1 cellular context compared by ENCODE assay signal in genomic region chr11:66545701-66546367, GRCh38.
TF ChIP-seq lines count a peak whose summit lies in the region.

ZDHHC24 (minus strand) TSS chr11:66546048; CDS start chr11:66546003, 45 bp downstream.

TF ChIP-seq in K562, 482 proteins besides CTCF, POLR2A, EP300 and RAD21 (continued from another document and continues in another):
- TF ChIP-seq ZNF318 (IDR thresholded peaks at IDR 0.05; ENCODE audit: borderline replicate concordance in 1 of 2, low read depth in 1 of 2) (no peak), ZNF23 (CRISPR knock-in tag; IDR thresholded peaks at IDR 0.05) (no peak), EGR1 (conservative IDR thresholded peaks at IDR 0.05) (peak; percentile 72), SIN3A (IDR thresholded peaks at IDR 0.05; ENCODE audit: borderline replicate concordance in 2 of 2, control insufficient read depth in 1 of 2, low read depth in 2 of 2, low read length in 2 of 2) (peak; percentile 94 to 95; a peak in 3 of 4 replicates), MYC (IDR thresholded peaks at IDR 0.05; ENCODE audit: low read depth, low read length) (peak; percentile 86), MYC (CRISPR knock-in tag; IDR thresholded peaks at IDR 0.05; ENCODE audit: borderline replicate concordance, low read depth) (no peak), E2F1 (CRISPR knock-in tag; IDR thresholded peaks at IDR 0.05) (peak; percentile 70; the same call in 1 of the 2 replicates), SMAD2 (IDR thresholded peaks at IDR 0.05; ENCODE audit: low read depth, low read length) (no peak), PPARD (CRISPR knock-in tag; IDR thresholded peaks at IDR 0.05) (no peak), NFYB (IDR thresholded peaks at IDR 0.05; ENCODE audit: extremely low read depth, insufficient read length) (peak; percentile 67), ZNF57 (CRISPR knock-in tag; IDR thresholded peaks at IDR 0.05) (no peak), MXD1 (CRISPR knock-in tag; IDR thresholded peaks at IDR 0.05; ENCODE audit: borderline replicate concordance, poor library complexity, severe bottlenecking) (peak; percentile 13), GMEB1 (CRISPR knock-in tag; IDR thresholded peaks at IDR 0.05) (peak; percentile 64), SMARCA5 (IDR thresholded peaks at IDR 0.05) (no peak), KLF6 (CRISPR knock-in tag; IDR thresholded peaks at IDR 0.05; ENCODE audit: borderline replicate concordance) (no peak), ZFPM2 (CRISPR knock-in tag; IDR thresholded peaks at IDR 0.05) (0 out of 2 replicates have a peak, but pooled peaks have one; percentile 24), TRIM28 (IDR thresholded peaks at IDR 0.05) (no peak), HCFC1 (IDR thresholded peaks at IDR 0.05; ENCODE audit: low read depth, low read length) (peak; percentile 45), FOXM1 (IDR thresholded peaks at IDR 0.05; ENCODE audit: low read depth) (no peak; the same call in 1 of the 2 replicates), FOXM1 (CRISPR knock-in tag; IDR thresholded peaks at IDR 0.05; ENCODE audit: low read depth) (peak; percentile 70; the same call in 1 of the 2 replicates), COPS2 (conservative IDR thresholded peaks at IDR 0.05) (no peak), CREM (IDR thresholded peaks at IDR 0.05; ENCODE audit: low read depth) (peak; percentile 72), PHB2 (IDR thresholded peaks at IDR 0.05; ENCODE audit: low read depth) (no peak), TBP (optimal IDR thresholded peaks at IDR 0.05; ENCODE audit: low read depth, low read length) (peak; percentile 46), HNRNPLL (IDR thresholded peaks at IDR 0.05; ENCODE audit: low read depth, low read length, poor library complexity, severe bottlenecking) (peak; percentile 69), BHLHE40 (IDR thresholded peaks at IDR 0.05; ENCODE audit: low read length) (no peak), MAZ (CRISPR knock-in tag; conservative IDR thresholded peaks at IDR 0.05 in 1 of 2, IDR thresholded peaks at IDR 0.05 in 1 of 2) (peak; percentile 73 to 88), ZNF12 (CRISPR knock-in tag; IDR thresholded peaks at IDR 0.05) (peak; percentile 77; the same call in 1 of the 2 replicates), NBN (IDR thresholded peaks at IDR 0.05; ENCODE audit: low read depth) (no peak), GABPB1 (CRISPR knock-in tag; IDR thresholded peaks at IDR 0.05) (0 out of 2 replicates have a peak, but pooled peaks have one; percentile 58), POLR2G (IDR thresholded peaks at IDR 0.05; ENCODE audit: low read depth, low read length) (peak; percentile 98), HMBOX1 (IDR thresholded peaks at IDR 0.05) (no peak), TFAP4 (CRISPR knock-in tag; IDR thresholded peaks at IDR 0.05; ENCODE audit: borderline replicate concordance) (peak; percentile 97), ZNF778 (CRISPR knock-in tag; IDR thresholded peaks at IDR 0.05) (no peak), PTTG1 (tag; IDR thresholded peaks at IDR 0.05; ENCODE audit: low read depth) (no peak), SPI1 (IDR thresholded peaks at IDR 0.05; ENCODE audit: borderline replicate concordance, low read depth, low read length) (peak; percentile 45; the same call in 1 of the 2 replicates), JUND (IDR thresholded peaks at IDR 0.05; ENCODE audit: borderline replicate concordance, low read depth, low read length) (peak; percentile 11; the same call in 1 of the 2 replicates), JUND (tag; IDR thresholded peaks at IDR 0.05; ENCODE audit: borderline replicate concordance, low read depth, low read length) (no peak; the same call in 2 of the 3 replicates), DLX4 (CRISPR knock-in tag; IDR thresholded peaks at IDR 0.05) (no peak), ZNF740 (CRISPR knock-in tag; IDR thresholded peaks at IDR 0.05) (peak; percentile 86), ZNF740 (tag; IDR thresholded peaks at IDR 0.05) (no peak), ZNF263 (CRISPR knock-in tag; IDR thresholded peaks at IDR 0.05; ENCODE audit: borderline replicate concordance) (peak; percentile 80), MAX (CRISPR knock-in tag; IDR thresholded peaks at IDR 0.05) (peak; percentile 86), MEIS2 (IDR thresholded peaks at IDR 0.05; ENCODE audit: partially characterized antibody) (peak; percentile 86), GABPB2 (CRISPR knock-in tag; conservative IDR thresholded peaks at IDR 0.05) (no peak), ELF2 (CRISPR knock-in tag; IDR thresholded peaks at IDR 0.05) (peak; percentile 97), PBX2 (CRISPR knock-in tag; IDR thresholded peaks at IDR 0.05; ENCODE audit: low read depth) (peak; percentile 74), PBX2 (tag; conservative IDR thresholded peaks at IDR 0.05; ENCODE audit: low read depth) (peak; percentile 94)
